ENCODE assay signal across 18 cellular contexts in genomic region chr22:35128637-35129036, GRCh38.
DNase-seq lines count a peak whose midpoint lies in the region; ATAC-seq and TF ChIP-seq lines count a peak whose summit lies in the region.
"Had no signal": no experiment of that assay in that cellular context is flagged by ENCODE, and none has a peak within 500 bp of the region (broad histone marks: within the 10 kb centered on the region; RNA-seq: fewer than 3 reads in every experiment).

No MANE protein-coding gene starts in this region.

- TF ChIP-seq CTCF in GM10248 (IDR thresholded peaks at IDR 0.05; ENCODE audit: control extremely low read depth, extremely low read depth, low read depth, missing control alignments), result no peak
- TF ChIP-seq CTCF in natural killer cell (IDR thresholded peaks at IDR 0.05), result no peak
- TF ChIP-seq CTCF in type B pancreatic cell (conservative IDR thresholded peaks at IDR 0.05), result no peak

- H3K27me3 Mint-ChIP-seq in natural killer cell (ENCODE audit: low read depth in 2 of 2) (peaks cover 19 to 28% of the 10 kb centered on the region in 2 donors), type B pancreatic cell (peaks cover 17% of the 10 kb centered on the region)

- H3K36me3 Mint-ChIP-seq in natural killer cell (no peaks in the 10 kb centered on the region), type B pancreatic cell (no peaks in the 10 kb centered on the region)
- H3K36me3 Mint-ChIP-seq: brain had no signal

- H3K27ac Mint-ChIP-seq in natural killer cell (no peak overlapping the region), type B pancreatic cell (no peak overlapping the region)
- H3K27ac Mint-ChIP-seq: activated T-helper 2 cell treated with anti-CD3 and anti-CD28 coated beads, Interferon-gamma antibody, Interleukin-2, Interleukin-4, amounts not matched to agents 10 μg/mL and 5 μg/mL and 100 μg/mL, durations not matched to agents 14 hours and 24 hours and 36 hours; brain; nephron progenitor cell had no signal

- CTCF ChIA-PET in GM10248 (lab: Yijun Ruan, JAX), result interaction anchor here (0.9 to 9.1 kb wide), 6 partner anchors 12 to 87 kb away, joined by 3 to 73 read pairs (median 4); no protein-coding TSS in a partner anchor

- peak; percentile 68 for DNase-seq in GM10248 (ENCODE audit: extremely low spot score)
- DNase-seq in natural killer cell, result no peak
- no peak for DNase-seq in HuH-7.5 (ENCODE audit: low spot score)
- no peak for DNase-seq in caudate nucleus (lab: John Stamatoyannopoulos, UW)
- no peak for DNase-seq in type B pancreatic cell (ENCODE audit: extremely low spot score, unreplicated experiment)
- DNase-seq: COR-L47, heart left ventricle, left lung, NCI-H2029 treated with DMSO at 0.1 percent for 48 hours, nephron progenitor cell, transverse colon had no signal

- H3K4me1 Mint-ChIP-seq in natural killer cell, result no peaks in the 10 kb centered on the region
- H3K4me1 Mint-ChIP-seq in type B pancreatic cell (ENCODE audit: unreplicated experiment), result peaks cover 8% of the 10 kb centered on the region
- H3K4me1 Mint-ChIP-seq: brain had no signal

- no peak overlapping the region for H3K27ac ChIP-seq in caudate nucleus (ENCODE audit: low read depth, low read length)
- H3K27ac ChIP-seq: heart left ventricle, KMS-11, left lung, skin epidermis, transverse colon had no signal

- H3K4me3 Mint-ChIP-seq in natural killer cell (no peak overlapping the region), type B pancreatic cell (no peak overlapping the region)
- H3K4me3 Mint-ChIP-seq: brain, nephron progenitor cell had no signal

- POLR2A ChIA-PET in GM10248 (lab: Yijun Ruan, JAX), result no interaction called here

- H3K9me3 Mint-ChIP-seq in natural killer cell, result no peaks in the 10 kb centered on the region
- H3K9me3 Mint-ChIP-seq in type B pancreatic cell, result no peaks in the 10 kb centered on the region
- H3K9me3 Mint-ChIP-seq: activated T-helper 2 cell treated with anti-CD3 and anti-CD28 coated beads, Interferon-gamma antibody, Interleukin-2, Interleukin-4, amounts not matched to agents 10 μg/mL and 5 μg/mL and 100 μg/mL, durations not matched to agents 14 hours and 24 hours and 36 hours; brain had no signal

- ATAC-seq in GM18873 (IDR thresholded peaks at IDR 0.05; ENCODE audit: low FRiP score, unreplicated experiment), result peak; percentile 50
- peak; percentile 45 for ATAC-seq in GM21786 (IDR thresholded peaks at IDR 0.05; ENCODE audit: unreplicated experiment)
- peak; percentile 46 for ATAC-seq in HG03196 (IDR thresholded peaks at IDR 0.05; ENCODE audit: unreplicated experiment)
- ATAC-seq in natural killer cell, result no peak
- ATAC-seq: heart left ventricle, left lung had no signal

- intact Hi-C loops in natural killer cell (cut with micrococcal nuclease), result no loop called here

Comparison
In these comparisons a context has a peak if more than half of its experiments do, and no peak if none do; other contexts are left out.
1. ATAC-seq: peak in GM18873 (single experiment), GM21786 (single experiment) and HG03196 (single experiment); none in natural killer cell (0 of 3).